ENCODE assay signal across 1 cellular context in the genomic region with DNA sequence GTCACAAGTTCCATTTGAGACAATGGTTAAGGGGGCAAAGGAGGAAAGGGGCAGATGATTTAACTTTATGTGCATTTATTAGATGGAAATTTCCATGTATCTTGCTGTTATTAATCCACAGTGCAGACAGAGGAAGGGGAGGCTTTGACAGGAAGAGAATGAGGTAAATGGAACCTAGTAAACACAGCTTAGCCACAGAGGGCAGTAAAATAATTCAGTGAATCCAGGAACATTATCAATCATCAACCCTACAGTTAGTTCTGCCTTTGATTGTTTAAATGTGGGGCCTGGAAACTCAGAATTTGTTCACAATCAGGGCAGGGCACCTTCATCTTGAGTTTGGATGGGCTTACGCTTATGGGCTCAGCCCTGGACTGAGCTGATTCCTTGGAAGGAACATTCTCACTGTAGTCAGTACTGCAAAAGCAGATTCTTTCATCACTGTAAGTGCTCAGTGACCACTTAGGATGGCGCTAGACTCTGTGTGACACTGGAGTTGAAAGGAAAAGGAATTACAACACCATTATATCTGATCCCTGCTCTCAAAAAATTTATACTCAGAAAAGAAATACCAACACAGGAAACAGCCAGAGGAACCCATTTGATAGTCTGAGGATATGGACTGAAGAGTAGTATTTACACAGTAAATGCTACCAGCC.
TF ChIP-seq lines count a peak whose summit lies in the region.

No MANE protein-coding gene starts in this region.

TF ChIP-seq in K562, 482 proteins besides CTCF, POLR2A, EP300 and RAD21 (continued from another document):
- TF ChIP-seq ETV1 (tag; conservative IDR thresholded peaks at IDR 0.05; ENCODE audit: low read depth) (no peak), ZFP1 (CRISPR knock-in tag; IDR thresholded peaks at IDR 0.05) (no peak), TAF1 (IDR thresholded peaks at IDR 0.05; ENCODE audit: control insufficient read depth, extremely low read depth, insufficient read depth, low read length, severe bottlenecking) (no peak), SNIP1 (IDR thresholded peaks at IDR 0.05; ENCODE audit: low read depth) (no peak), SRSF3 (IDR thresholded peaks at IDR 0.05; ENCODE audit: insufficient read depth, low read length) (no peak), FOXJ3 (CRISPR knock-in tag; IDR thresholded peaks at IDR 0.05) (no peak), ZNF311 (CRISPR knock-in tag; IDR thresholded peaks at IDR 0.05) (no peak), MTF1 (CRISPR knock-in tag; IDR thresholded peaks at IDR 0.05; ENCODE audit: borderline replicate concordance) (no peak), DPF2 (IDR thresholded peaks at IDR 0.05) (no peak), ZSCAN32 (CRISPR knock-in tag; IDR thresholded peaks at IDR 0.05) (no peak)
- TF ChIP-seq, protein P1, sequence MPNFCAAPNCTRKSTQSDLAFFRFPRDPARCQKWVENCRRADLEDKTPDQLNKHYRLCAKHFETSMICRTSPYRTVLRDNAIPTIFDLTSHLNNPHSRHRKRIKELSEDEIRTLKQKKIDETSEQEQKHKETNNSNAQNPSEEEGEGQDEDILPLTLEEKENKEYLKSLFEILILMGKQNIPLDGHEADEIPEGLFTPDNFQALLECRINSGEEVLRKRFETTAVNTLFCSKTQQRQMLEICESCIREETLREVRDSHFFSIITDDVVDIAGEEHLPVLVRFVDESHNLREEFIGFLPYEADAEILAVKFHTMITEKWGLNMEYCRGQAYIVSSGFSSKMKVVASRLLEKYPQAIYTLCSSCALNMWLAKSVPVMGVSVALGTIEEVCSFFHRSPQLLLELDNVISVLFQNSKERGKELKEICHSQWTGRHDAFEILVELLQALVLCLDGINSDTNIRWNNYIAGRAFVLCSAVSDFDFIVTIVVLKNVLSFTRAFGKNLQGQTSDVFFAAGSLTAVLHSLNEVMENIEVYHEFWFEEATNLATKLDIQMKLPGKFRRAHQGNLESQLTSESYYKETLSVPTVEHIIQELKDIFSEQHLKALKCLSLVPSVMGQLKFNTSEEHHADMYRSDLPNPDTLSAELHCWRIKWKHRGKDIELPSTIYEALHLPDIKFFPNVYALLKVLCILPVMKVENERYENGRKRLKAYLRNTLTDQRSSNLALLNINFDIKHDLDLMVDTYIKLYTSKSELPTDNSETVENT (CRISPR knock-in tag; IDR thresholded peaks at IDR 0.05), result no peak
- TF ChIP-seq, protein P2, sequence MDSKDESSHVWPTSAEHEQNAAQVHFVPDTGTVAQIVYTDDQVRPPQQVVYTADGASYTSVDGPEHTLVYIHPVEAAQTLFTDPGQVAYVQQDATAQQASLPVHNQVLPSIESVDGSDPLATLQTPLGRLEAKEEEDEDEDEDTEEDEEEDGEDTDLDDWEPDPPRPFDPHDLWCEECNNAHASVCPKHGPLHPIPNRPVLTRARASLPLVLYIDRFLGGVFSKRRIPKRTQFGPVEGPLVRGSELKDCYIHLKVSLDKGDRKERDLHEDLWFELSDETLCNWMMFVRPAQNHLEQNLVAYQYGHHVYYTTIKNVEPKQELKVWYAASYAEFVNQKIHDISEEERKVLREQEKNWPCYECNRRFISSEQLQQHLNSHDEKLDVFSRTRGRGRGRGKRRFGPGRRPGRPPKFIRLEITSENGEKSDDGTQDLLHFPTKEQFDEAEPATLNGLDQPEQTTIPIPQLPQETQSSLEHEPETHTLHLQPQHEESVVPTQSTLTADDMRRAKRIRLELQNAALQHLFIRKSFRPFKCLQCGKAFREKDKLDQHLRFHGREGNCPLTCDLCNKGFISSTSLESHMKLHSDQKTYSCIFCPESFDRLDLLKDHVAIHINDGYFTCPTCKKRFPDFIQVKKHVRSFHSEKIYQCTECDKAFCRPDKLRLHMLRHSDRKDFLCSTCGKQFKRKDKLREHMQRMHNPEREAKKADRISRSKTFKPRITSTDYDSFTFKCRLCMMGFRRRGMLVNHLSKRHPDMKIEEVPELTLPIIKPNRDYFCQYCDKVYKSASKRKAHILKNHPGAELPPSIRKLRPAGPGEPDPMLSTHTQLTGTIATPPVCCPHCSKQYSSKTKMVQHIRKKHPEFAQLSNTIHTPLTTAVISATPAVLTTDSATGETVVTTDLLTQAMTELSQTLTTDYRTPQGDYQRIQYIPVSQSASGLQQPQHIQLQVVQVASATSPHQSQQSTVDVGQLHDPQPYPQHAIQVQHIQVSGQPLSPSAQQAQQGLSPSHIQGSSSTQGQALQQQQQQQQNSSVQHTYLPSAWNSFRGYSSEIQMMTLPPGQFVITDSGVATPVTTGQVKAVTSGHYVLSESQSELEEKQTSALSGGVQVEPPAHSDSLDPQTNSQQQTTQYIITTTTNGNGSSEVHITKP (IDR thresholded peaks at IDR 0.05; ENCODE audit: partially characterized antibody), result no peak
- TF ChIP-seq, protein P3, sequence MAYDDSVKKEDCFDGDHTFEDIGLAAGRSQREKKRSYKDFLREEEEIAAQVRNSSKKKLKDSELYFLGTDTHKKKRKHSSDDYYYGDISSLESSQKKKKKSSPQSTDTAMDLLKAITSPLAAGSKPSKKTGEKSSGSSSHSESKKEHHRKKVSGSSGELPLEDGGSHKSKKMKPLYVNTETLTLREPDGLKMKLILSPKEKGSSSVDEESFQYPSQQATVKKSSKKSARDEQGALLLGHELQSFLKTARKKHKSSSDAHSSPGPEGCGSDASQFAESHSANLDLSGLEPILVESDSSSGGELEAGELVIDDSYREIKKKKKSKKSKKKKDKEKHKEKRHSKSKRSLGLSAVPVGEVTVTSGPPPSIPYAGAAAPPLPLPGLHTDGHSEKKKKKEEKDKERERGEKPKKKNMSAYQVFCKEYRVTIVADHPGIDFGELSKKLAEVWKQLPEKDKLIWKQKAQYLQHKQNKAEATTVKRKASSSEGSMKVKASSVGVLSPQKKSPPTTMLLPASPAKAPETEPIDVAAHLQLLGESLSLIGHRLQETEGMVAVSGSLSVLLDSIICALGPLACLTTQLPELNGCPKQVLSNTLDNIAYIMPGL (CRISPR knock-in tag; IDR thresholded peaks at IDR 0.05), result no peak
- TF ChIP-seq, protein P4, sequence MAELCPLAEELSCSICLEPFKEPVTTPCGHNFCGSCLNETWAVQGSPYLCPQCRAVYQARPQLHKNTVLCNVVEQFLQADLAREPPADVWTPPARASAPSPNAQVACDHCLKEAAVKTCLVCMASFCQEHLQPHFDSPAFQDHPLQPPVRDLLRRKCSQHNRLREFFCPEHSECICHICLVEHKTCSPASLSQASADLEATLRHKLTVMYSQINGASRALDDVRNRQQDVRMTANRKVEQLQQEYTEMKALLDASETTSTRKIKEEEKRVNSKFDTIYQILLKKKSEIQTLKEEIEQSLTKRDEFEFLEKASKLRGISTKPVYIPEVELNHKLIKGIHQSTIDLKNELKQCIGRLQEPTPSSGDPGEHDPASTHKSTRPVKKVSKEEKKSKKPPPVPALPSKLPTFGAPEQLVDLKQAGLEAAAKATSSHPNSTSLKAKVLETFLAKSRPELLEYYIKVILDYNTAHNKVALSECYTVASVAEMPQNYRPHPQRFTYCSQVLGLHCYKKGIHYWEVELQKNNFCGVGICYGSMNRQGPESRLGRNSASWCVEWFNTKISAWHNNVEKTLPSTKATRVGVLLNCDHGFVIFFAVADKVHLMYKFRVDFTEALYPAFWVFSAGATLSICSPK (IDR thresholded peaks at IDR 0.05; ENCODE audit: borderline replicate concordance), result no peak
